In the genomic region with DNA sequence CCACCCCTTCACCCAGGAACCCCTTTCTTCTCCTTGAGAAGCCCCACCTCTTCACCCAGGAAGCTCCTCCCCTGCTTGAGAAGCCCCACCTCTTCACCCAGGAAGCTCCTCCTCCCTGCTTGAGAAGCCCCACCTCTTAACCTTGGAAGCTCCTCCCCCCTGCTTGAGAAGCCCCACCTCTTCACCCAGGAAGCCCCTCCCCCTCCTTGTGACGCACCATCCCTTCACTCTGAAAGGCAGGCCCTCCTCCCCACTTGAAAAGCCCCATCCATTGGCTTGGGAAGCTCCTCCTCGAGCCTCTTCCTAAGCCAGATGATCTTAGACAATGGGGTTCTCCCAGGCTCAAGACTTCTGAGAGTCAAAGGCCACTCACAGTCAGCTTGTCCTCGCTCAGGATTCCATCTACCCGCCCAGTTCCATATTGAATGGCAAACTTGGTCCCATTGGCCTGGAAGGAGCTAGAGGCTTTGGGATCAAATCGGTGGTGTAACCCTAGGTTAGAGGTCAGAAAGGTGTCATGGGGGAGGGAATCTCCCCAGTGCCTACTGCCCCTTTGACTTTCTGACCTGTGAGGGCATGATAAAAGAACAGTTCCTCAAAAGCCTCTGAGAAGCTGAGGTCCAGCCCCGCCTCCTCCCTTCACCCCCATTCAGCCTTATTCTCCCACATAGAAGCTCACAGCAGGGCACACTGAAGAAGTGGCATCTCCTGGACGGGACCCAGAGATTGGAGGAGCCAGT, we compare ENCODE assay signal across 1 cellular context.
TF ChIP-seq lines count a peak whose summit lies in the region.

No MANE protein-coding gene starts in this region.

TF ChIP-seq in HEK293T, 16 proteins besides CTCF, POLR2A, EP300 and RAD21:
- TF ChIP-seq ZNF384 (IDR thresholded peaks at IDR 0.05) = no peak
